ENCODE assay signal across 13 cellular contexts in genomic region chr4:156293657-156294297, GRCh38.
DNase-seq lines count a peak whose midpoint lies in the region; ATAC-seq and TF ChIP-seq lines count a peak whose summit lies in the region.
"Had no signal": no experiment of that assay in that cellular context is flagged by ENCODE, and none has a peak within 500 bp of the region (broad histone marks: within the 10 kb centered on the region; RNA-seq: fewer than 3 reads in every experiment).

No MANE protein-coding gene starts in this region.

- no peaks in the 10 kb centered on the region for H3K79me2 ChIP-seq in Karpas-422 (ENCODE audit: low read length)

- H3K4me3 Mint-ChIP-seq in activated T-cell treated with anti-CD3 and anti-CD28 coated beads, Interleukin-2, amount 50 U/mL, for 4 hours = no peak overlapping the region
- H3K4me3 Mint-ChIP-seq: activated CD4-positive, alpha-beta T cell treated with anti-CD3 and anti-CD28 coated beads for 36 hours; activated naive CD8-positive, alpha-beta T cell treated with anti-CD3 and anti-CD28 coated beads, Interleukin-2, amount 50 U/mL, for 24 hours had no signal

- H3K4me1 ChIP-seq in heart left ventricle (peaks cover 0 to 21% (median 4%) of the 10 kb centered on the region in 12 donors), RWPE2 (ENCODE audit: insufficient read depth, poor library complexity, severe bottlenecking) (peaks cover 24% of the 10 kb centered on the region), Karpas-422 (ENCODE audit: low read length) (no peaks in the 10 kb centered on the region)
- H3K4me1 ChIP-seq: upper lobe of right lung had no signal

- H2AFZ ChIP-seq in Karpas-422 (ENCODE audit: low read length) = no peak overlapping the region

- H3K36me3 Mint-ChIP-seq in activated T-cell treated with anti-CD3 and anti-CD28 coated beads, Interleukin-2, amount 50 U/mL, for 4 hours (ENCODE audit: insufficient read depth) = no peaks in the 10 kb centered on the region

- no peaks in the 10 kb centered on the region for H3K9me2 ChIP-seq in Karpas-422 (replicated peaks; ENCODE audit: insufficient read depth, low read length)

- TF ChIP-seq CTCF in heart left ventricle (IDR thresholded peaks at IDR 0.05) = no peak
- TF ChIP-seq CTCF in RWPE2 (IDR thresholded peaks at IDR 0.05; ENCODE audit: poor library complexity, severe bottlenecking) = no peak
- no peak for TF ChIP-seq CTCF in fibroblast of pulmonary artery (IDR thresholded peaks at IDR 0.05; ENCODE audit: low read length, missing control alignments)

- no peak overlapping the region for H3K9ac ChIP-seq in Karpas-422 (ENCODE audit: low read length)

- H3K4me3 ChIP-seq in heart left ventricle = no peak overlapping the region
- H3K4me3 ChIP-seq in RWPE2 (ENCODE audit: severe bottlenecking) = no peak overlapping the region
- H3K4me3 ChIP-seq in fibroblast of pulmonary artery (replicated peaks; ENCODE audit: low read depth, low read length) = peak overlapping the region; percentile 32
- no peak overlapping the region for H3K4me3 ChIP-seq in Karpas-422 (ENCODE audit: low read length)
- H3K4me3 ChIP-seq: upper lobe of right lung had no signal

- H3K4me2 ChIP-seq in Karpas-422 (ENCODE audit: low read depth, low read length, poor library complexity, severe bottlenecking) = no peak overlapping the region

- H3K27me3 Mint-ChIP-seq in activated T-cell treated with anti-CD3 and anti-CD28 coated beads, Interleukin-2, amount 50 U/mL, for 4 hours (ENCODE audit: low read depth) = no peaks in the 10 kb centered on the region
- H3K27me3 Mint-ChIP-seq: activated CD4-positive, alpha-beta T cell treated with anti-CD3 and anti-CD28 coated beads for 36 hours; activated naive CD8-positive, alpha-beta T cell treated with anti-CD3 and anti-CD28 coated beads, Interleukin-2, amount 50 U/mL, for 24 hours had no signal

- WGBS in heart left ventricle, 4 donors = 67 to 80% (median 71%) methylated on average over 1 of the region's 1 CpG

- H3K9me3 ChIP-seq in heart left ventricle (no peaks in the 10 kb centered on the region), RWPE2 (ENCODE audit: severe bottlenecking) (no peaks in the 10 kb centered on the region), Karpas-422 (ENCODE audit: low read length) (no peaks in the 10 kb centered on the region)
- H3K9me3 ChIP-seq: upper lobe of right lung had no signal

- H4K20me1 ChIP-seq in Karpas-422 (ENCODE audit: insufficient read depth, low read depth, low read length) = no peaks in the 10 kb centered on the region

- TF ChIP-seq POLR2A in heart left ventricle (IDR thresholded peaks at IDR 0.05) = no peak

- peaks cover 4% of the 10 kb centered on the region for H3K9me3 Mint-ChIP-seq in activated T-cell treated with anti-CD3 and anti-CD28 coated beads, Interleukin-2, amount 50 U/mL, for 4 hours
- H3K9me3 Mint-ChIP-seq: activated naive CD8-positive, alpha-beta T cell treated with anti-CD3 and anti-CD28 coated beads, Interleukin-2, amount 50 U/mL, for 24 hours had no signal

- H3K36me3 ChIP-seq in heart left ventricle = no peaks in the 10 kb centered on the region
- H3K36me3 ChIP-seq in RWPE2 (ENCODE audit: low read depth) = no peaks in the 10 kb centered on the region
- no peaks in the 10 kb centered on the region for H3K36me3 ChIP-seq in Karpas-422 (ENCODE audit: insufficient read depth, low read length)
- H3K36me3 ChIP-seq: upper lobe of right lung had no signal

- ATAC-seq in Right ventricle myocardium superior (ENCODE audit: poor library complexity) (peak; percentile 49), heart left ventricle (no peak), RWPE2 (ENCODE audit: low read depth) (peak; percentile 74), HG03432 (IDR thresholded peaks at IDR 0.05; ENCODE audit: unreplicated experiment) (no peak)
- no peak for ATAC-seq in stimulated activated naive CD8-positive, alpha-beta T cell treated with anti-CD3 and anti-CD28 coated beads, Interleukin-15, Interleukin-2, amounts not matched to agents 100 U/mL and 50 U/mL, for 24 hours
- no peak for ATAC-seq in activated T-cell treated with anti-CD3 and anti-CD28 coated beads, Interleukin-2, amount 50 U/mL, for 4 hours
- ATAC-seq: activated CD4-positive, alpha-beta T cell treated with anti-CD3 and anti-CD28 coated beads for 36 hours; activated naive CD8-positive, alpha-beta T cell treated with anti-CD3 and anti-CD28 coated beads, Interleukin-2, amount 50 U/mL, for 24 hours had no signal

- H3K27ac ChIP-seq in heart left ventricle = no peak overlapping the region
- H3K27ac ChIP-seq in RWPE2 (ENCODE audit: poor library complexity, severe bottlenecking) = peak overlapping the region; percentile 50
- H3K27ac ChIP-seq in Karpas-422 (ENCODE audit: low read length) = no peak overlapping the region
- H3K27ac ChIP-seq: C4-2B, upper lobe of right lung had no signal

- DNase-seq in Right ventricle myocardium superior (no peak), heart left ventricle (no peak), RWPE2 (ENCODE audit: low spot score) (no peak), fibroblast of pulmonary artery (ENCODE audit: low read depth) (peak; percentile 93), Karpas-422 (no peak)
- DNase-seq in stimulated activated naive CD8-positive, alpha-beta T cell treated with anti-CD3 and anti-CD28 coated beads, Interleukin-15, Interleukin-2, amounts not matched to agents 100 U/mL and 50 U/mL, for 24 hours = no peak
- DNase-seq in activated T-cell treated with anti-CD3 and anti-CD28 coated beads, Interleukin-2, amount 50 U/mL, for 4 hours = no peak
- DNase-seq: activated CD4-positive, alpha-beta T cell treated with anti-CD3 and anti-CD28 coated beads for 36 hours; activated naive CD8-positive, alpha-beta T cell treated with anti-CD3 and anti-CD28 coated beads, Interleukin-2, amount 50 U/mL, for 24 hours; glutamatergic neuron; upper lobe of right lung had no signal

- H3K27me3 ChIP-seq in heart left ventricle = no peaks in the 10 kb centered on the region
- no peaks in the 10 kb centered on the region for H3K27me3 ChIP-seq in RWPE2 (ENCODE audit: insufficient read depth, poor library complexity, severe bottlenecking)
- H3K27me3 ChIP-seq in Karpas-422 (ENCODE audit: low read length) = no peaks in the 10 kb centered on the region
- H3K27me3 ChIP-seq: upper lobe of right lung had no signal

- intact Hi-C loops in Right ventricle myocardium superior (cut with DNase I) (no loop called here), heart left ventricle (cut with DNase I) (no loop called here)

- H3K4me1 Mint-ChIP-seq in activated T-cell treated with anti-CD3 and anti-CD28 coated beads, Interleukin-2, amount 50 U/mL, for 4 hours (ENCODE audit: low read depth) = no peaks in the 10 kb centered on the region
- H3K4me1 Mint-ChIP-seq: activated CD4-positive, alpha-beta T cell treated with anti-CD3 and anti-CD28 coated beads for 36 hours; activated naive CD8-positive, alpha-beta T cell treated with anti-CD3 and anti-CD28 coated beads, Interleukin-2, amount 50 U/mL, for 24 hours had no signal

Comparison
In these comparisons a context has a peak if more than half of its experiments do, and no peak if none do; other contexts are left out.
1. ATAC-seq: peak in Right ventricle myocardium superior (single experiment) and RWPE2 (single experiment); none in heart left ventricle (0 of 4), stimulated activated naive CD8-positive, alpha-beta T cell treated with anti-CD3 and anti-CD28 coated beads, Interleukin-15, Interleukin-2, amounts not matched to agents 100 U/mL and 50 U/mL, for 24 hours (single experiment), activated T-cell treated with anti-CD3 and anti-CD28 coated beads, Interleukin-2, amount 50 U/mL, for 4 hours (0 of 2) and HG03432 (single experiment).